In genomic region chr14:101725627-101726026, GRCh38 we compare ENCODE assay signal across 8 cellular contexts. TPM values are rescaled to one million over a fixed set of nuclear protein-coding genes. Genes with fewer than 3 reads are reported as not detected.
DNase-seq lines count a peak whose midpoint lies in the region; ATAC-seq and TF ChIP-seq lines count a peak whose summit lies in the region.
"Not testable (repeated sequence)": the region's sequence is repeated elsewhere in the genome, so short reads cannot be mapped to it uniquely, and the experiment has no call there.

No MANE protein-coding gene starts in this region.

- not testable (repeated sequence) for H3K27ac ChIP-seq in CD8-positive, alpha-beta memory T cell (ENCODE audit: low read depth, low read length)
- peak overlapping the region in 5 of 8 donors; percentile 24 to 82 (median 70) for H3K27ac ChIP-seq in spleen

- not testable (repeated sequence) for H3K36me3 ChIP-seq in CD8-positive, alpha-beta memory T cell (ENCODE audit: insufficient read depth, low read length); spleen

- 72 to 94% (median 85%) methylated on average over 7 of the region's 7 CpGs for WGBS in spleen, 5 donors

- H3K9me3 Mint-ChIP-seq in CD8-positive, alpha-beta memory T cell; activated T-helper 1 cell treated with anti-CD3 and anti-CD28 coated beads, Interleukin-12 subunit alpha, Interleukin-12 subunit beta, Interleukin-2, Interleukin-4 antibody, amounts not matched to agents 30 ng/mL and 10 ng/mL and 1 ng/mL, durations not matched to agents 14 hours and 24 hours and 36 hours; effector memory CD8-positive, alpha-beta T cell; naive B cell: not testable (repeated sequence)

- H3K27me3 Mint-ChIP-seq in CD8-positive, alpha-beta memory T cell; activated T-helper 1 cell treated with anti-CD3 and anti-CD28 coated beads, Interleukin-12 subunit alpha, Interleukin-12 subunit beta, Interleukin-2, Interleukin-4 antibody, amounts not matched to agents 30 ng/mL and 10 ng/mL and 1 ng/mL, durations not matched to agents 14 hours and 24 hours and 36 hours (ENCODE audit: insufficient read depth); effector memory CD8-positive, alpha-beta T cell: not testable (repeated sequence)
- peaks cover 5 to 14% (median 11%) of the 10 kb centered on the region in 3 donors for H3K27me3 Mint-ChIP-seq in naive B cell

- DNase-seq in AML-193 (lab: John Stamatoyannopoulos, UW), result peak; percentile 34 to 44
- peak in 2 of 5 donors; percentile 26 to 36 for DNase-seq in CD8-positive, alpha-beta memory T cell
- DNase-seq in NB4 (ENCODE audit: low read depth), result peak; percentile 50
- peak; percentile 41 for DNase-seq in SIG-M5 treated with dmso at 0.1 percent for 504 hours (lab: John Stamatoyannopoulos, UW; ENCODE audit: unreplicated experiment)
- DNase-seq in activated T-helper 1 cell treated with anti-CD3 and anti-CD28 coated beads, Interleukin-12 subunit alpha, Interleukin-12 subunit beta, Interleukin-2, Interleukin-4 antibody, amounts not matched to agents 30 ng/mL and 10 ng/mL and 1 ng/mL, durations not matched to agents 14 hours and 24 hours and 36 hours (ENCODE audit: low spot score); effector memory CD8-positive, alpha-beta T cell; naive B cell: not testable (repeated sequence)
- peak; percentile 83 for DNase-seq in spleen

- H3K9me3 ChIP-seq in CD8-positive, alpha-beta memory T cell (ENCODE audit: low read length); spleen: not testable (repeated sequence)

- peaks cover 31% of the 10 kb centered on the region for H3K4me1 ChIP-seq in CD8-positive, alpha-beta memory T cell (ENCODE audit: insufficient read depth, low read length)
- H3K4me1 ChIP-seq in spleen, result peaks cover 0 to 48% (median 27%) of the 10 kb centered on the region in 6 donors

- POLR2A ChIA-PET in CD8-positive, alpha-beta memory T cell (lab: Charles Lee), result interaction anchor here (0.7 kb wide), 1 partner anchor 98 kb away, joined by 3 read pairs; no protein-coding TSS in a partner anchor

- H3K4me3 ChIP-seq in CD8-positive, alpha-beta memory T cell (ENCODE audit: low read length); NB4 (ENCODE audit: low read depth, low read length); spleen: not testable (repeated sequence)

- CTCF ChIA-PET in CD8-positive, alpha-beta memory T cell (lab: Charles Lee), result interaction anchor here (1.1 to 1.6 kb wide), 2 partner anchors 18 to 94 kb away, joined by 3 to 6 read pairs; no protein-coding TSS in a partner anchor

- TF ChIP-seq POLR2A in NB4 (IDR thresholded peaks at IDR 0.05; ENCODE audit: extremely low read depth, insufficient read length); spleen (IDR thresholded peaks at IDR 0.05): not testable (repeated sequence)

- peak overlapping the region in 7 of 8 donors; percentile 14 to 95 (median 83) for H3K27ac Mint-ChIP-seq in CD8-positive, alpha-beta memory T cell
- H3K27ac Mint-ChIP-seq in activated T-helper 1 cell treated with anti-CD3 and anti-CD28 coated beads, Interleukin-12 subunit alpha, Interleukin-12 subunit beta, Interleukin-2, Interleukin-4 antibody, amounts not matched to agents 30 ng/mL and 10 ng/mL and 1 ng/mL, durations not matched to agents 14 hours and 24 hours and 36 hours, result peak overlapping the region; percentile 31
- peak overlapping the region; percentile 11 to 88 for H3K27ac Mint-ChIP-seq in effector memory CD8-positive, alpha-beta T cell
- not testable (repeated sequence) for H3K27ac Mint-ChIP-seq in naive B cell

- TF ChIP-seq CTCF in NB4 (IDR thresholded peaks at IDR 0.05; ENCODE audit: low read depth, low read length); spleen (IDR thresholded peaks at IDR 0.05 in 8 of 11, conservative IDR thresholded peaks at IDR 0.05 in 3 of 11): not testable (repeated sequence)

- not testable (repeated sequence) for H3K36me3 Mint-ChIP-seq in CD8-positive, alpha-beta memory T cell; activated T-helper 1 cell treated with anti-CD3 and anti-CD28 coated beads, Interleukin-12 subunit alpha, Interleukin-12 subunit beta, Interleukin-2, Interleukin-4 antibody, amounts not matched to agents 30 ng/mL and 10 ng/mL and 1 ng/mL, durations not matched to agents 14 hours and 24 hours and 36 hours (ENCODE audit: low read depth); naive B cell
- peaks cover 31% of the 10 kb centered on the region for H3K36me3 Mint-ChIP-seq in effector memory CD8-positive, alpha-beta T cell (ENCODE audit: insufficient read depth)

- not testable (repeated sequence) for ATAC-seq in effector memory CD8-positive, alpha-beta T cell (replicated peaks)
- peak; percentile 15 to 26 for ATAC-seq in naive B cell (ENCODE audit: low read depth in 2 of 2)

- intact Hi-C loops in activated T-helper 1 cell treated with anti-CD3 and anti-CD28 coated beads, Interleukin-12 subunit alpha, Interleukin-12 subunit beta, Interleukin-2, Interleukin-4 antibody, amounts not matched to agents 30 ng/mL and 10 ng/mL and 1 ng/mL, durations not matched to agents 14 hours and 24 hours and 36 hours (cut with micrococcal nuclease); spleen (cut with DNase I; ENCODE audit: low total_unique reads): not testable (repeated sequence)

- not testable (repeated sequence) for H3K27me3 ChIP-seq in CD8-positive, alpha-beta memory T cell (ENCODE audit: insufficient read depth, low read length, poor library complexity, severe bottlenecking); spleen (replicated peaks in 1 of 7)

- peak overlapping the region in 2 of 7 donors; percentile 24 to 74 for H3K4me3 Mint-ChIP-seq in CD8-positive, alpha-beta memory T cell
- H3K4me3 Mint-ChIP-seq in activated T-helper 1 cell treated with anti-CD3 and anti-CD28 coated beads, Interleukin-12 subunit alpha, Interleukin-12 subunit beta, Interleukin-2, Interleukin-4 antibody, amounts not matched to agents 30 ng/mL and 10 ng/mL and 1 ng/mL, durations not matched to agents 14 hours and 24 hours and 36 hours; naive B cell: not testable (repeated sequence)
- peak overlapping the region in 1 of 2 donors; percentile 29 for H3K4me3 Mint-ChIP-seq in effector memory CD8-positive, alpha-beta T cell

- H3K4me1 Mint-ChIP-seq in CD8-positive, alpha-beta memory T cell, result peaks cover 55 to 73% (median 70%) of the 10 kb centered on the region in 3 donors
- peaks cover 58% of the 10 kb centered on the region for H3K4me1 Mint-ChIP-seq in activated T-helper 1 cell treated with anti-CD3 and anti-CD28 coated beads, Interleukin-12 subunit alpha, Interleukin-12 subunit beta, Interleukin-2, Interleukin-4 antibody, amounts not matched to agents 30 ng/mL and 10 ng/mL and 1 ng/mL, durations not matched to agents 14 hours and 24 hours and 36 hours (ENCODE audit: low read depth)
- peaks cover 40 to 69% of the 10 kb centered on the region in 2 donors for H3K4me1 Mint-ChIP-seq in effector memory CD8-positive, alpha-beta T cell (ENCODE audit: low read depth in 2 of 2)
- H3K4me1 Mint-ChIP-seq in naive B cell, result peaks cover 8 to 15% (median 10%) of the 10 kb centered on the region in 3 donors

RNA-seq across cellular contexts. Expression of gene PPP2R5C, which starts 35.9 kb away (rescaled TPM):
- total RNA-seq in CD8-positive, alpha-beta memory T cell, result 100 to 1,000 TPM; 278 to 307 TPM
- polyA plus RNA-seq in CD8-positive, alpha-beta memory T cell, result 342 TPM
- 157 and 166 TPM in 2 replicates for total RNA-seq in activated T-helper 1 cell treated with anti-CD3 and anti-CD28 coated beads, Interleukin-12 subunit alpha, Interleukin-12 subunit beta, Interleukin-2, Interleukin-4 antibody, amounts not matched to agents 30 ng/mL and 10 ng/mL and 1 ng/mL, durations not matched to agents 14 hours and 24 hours and 36 hours
- polyA plus RNA-seq in naive B cell (ENCODE audit: low read depth in 6 of 6) (100 to 1,000 TPM in 1 of 6 donors, 10 to 100 TPM in 5; 64.5 to 117 (median 92.9) TPM), spleen (10 to 100 TPM; 80.8 to 95.3 (median 84.4) TPM)
- total RNA-seq in spleen, result 100 to 1,000 TPM; 193 to 322 (median 219) TPM
